Comparison of ENCODE assay signal across 1 cellular context in the genomic region with DNA sequence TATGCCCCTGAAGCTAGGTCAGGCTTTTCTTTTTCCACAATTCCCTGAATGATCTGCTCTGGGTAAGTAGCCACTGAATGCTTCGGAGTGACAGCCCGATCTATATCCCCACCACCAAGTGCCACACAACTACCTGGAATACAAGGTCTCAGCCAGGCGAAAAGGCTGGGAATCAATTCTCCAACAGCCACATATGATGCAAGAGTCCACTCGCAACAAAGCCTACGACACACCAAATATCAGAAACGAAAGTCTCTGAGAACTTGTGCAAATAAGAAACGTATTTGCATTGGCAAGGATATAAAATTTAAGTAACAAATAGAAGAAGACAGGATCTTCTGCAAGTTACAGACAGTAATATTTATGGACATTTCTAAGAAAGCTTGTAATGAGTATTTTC.
TF ChIP-seq lines count a peak whose summit lies in the region.

No MANE protein-coding gene starts in this region.

TF ChIP-seq in GM23338, 12 proteins besides CTCF, POLR2A, EP300 and RAD21 (continued from another document):
- TF ChIP-seq, protein P1, sequence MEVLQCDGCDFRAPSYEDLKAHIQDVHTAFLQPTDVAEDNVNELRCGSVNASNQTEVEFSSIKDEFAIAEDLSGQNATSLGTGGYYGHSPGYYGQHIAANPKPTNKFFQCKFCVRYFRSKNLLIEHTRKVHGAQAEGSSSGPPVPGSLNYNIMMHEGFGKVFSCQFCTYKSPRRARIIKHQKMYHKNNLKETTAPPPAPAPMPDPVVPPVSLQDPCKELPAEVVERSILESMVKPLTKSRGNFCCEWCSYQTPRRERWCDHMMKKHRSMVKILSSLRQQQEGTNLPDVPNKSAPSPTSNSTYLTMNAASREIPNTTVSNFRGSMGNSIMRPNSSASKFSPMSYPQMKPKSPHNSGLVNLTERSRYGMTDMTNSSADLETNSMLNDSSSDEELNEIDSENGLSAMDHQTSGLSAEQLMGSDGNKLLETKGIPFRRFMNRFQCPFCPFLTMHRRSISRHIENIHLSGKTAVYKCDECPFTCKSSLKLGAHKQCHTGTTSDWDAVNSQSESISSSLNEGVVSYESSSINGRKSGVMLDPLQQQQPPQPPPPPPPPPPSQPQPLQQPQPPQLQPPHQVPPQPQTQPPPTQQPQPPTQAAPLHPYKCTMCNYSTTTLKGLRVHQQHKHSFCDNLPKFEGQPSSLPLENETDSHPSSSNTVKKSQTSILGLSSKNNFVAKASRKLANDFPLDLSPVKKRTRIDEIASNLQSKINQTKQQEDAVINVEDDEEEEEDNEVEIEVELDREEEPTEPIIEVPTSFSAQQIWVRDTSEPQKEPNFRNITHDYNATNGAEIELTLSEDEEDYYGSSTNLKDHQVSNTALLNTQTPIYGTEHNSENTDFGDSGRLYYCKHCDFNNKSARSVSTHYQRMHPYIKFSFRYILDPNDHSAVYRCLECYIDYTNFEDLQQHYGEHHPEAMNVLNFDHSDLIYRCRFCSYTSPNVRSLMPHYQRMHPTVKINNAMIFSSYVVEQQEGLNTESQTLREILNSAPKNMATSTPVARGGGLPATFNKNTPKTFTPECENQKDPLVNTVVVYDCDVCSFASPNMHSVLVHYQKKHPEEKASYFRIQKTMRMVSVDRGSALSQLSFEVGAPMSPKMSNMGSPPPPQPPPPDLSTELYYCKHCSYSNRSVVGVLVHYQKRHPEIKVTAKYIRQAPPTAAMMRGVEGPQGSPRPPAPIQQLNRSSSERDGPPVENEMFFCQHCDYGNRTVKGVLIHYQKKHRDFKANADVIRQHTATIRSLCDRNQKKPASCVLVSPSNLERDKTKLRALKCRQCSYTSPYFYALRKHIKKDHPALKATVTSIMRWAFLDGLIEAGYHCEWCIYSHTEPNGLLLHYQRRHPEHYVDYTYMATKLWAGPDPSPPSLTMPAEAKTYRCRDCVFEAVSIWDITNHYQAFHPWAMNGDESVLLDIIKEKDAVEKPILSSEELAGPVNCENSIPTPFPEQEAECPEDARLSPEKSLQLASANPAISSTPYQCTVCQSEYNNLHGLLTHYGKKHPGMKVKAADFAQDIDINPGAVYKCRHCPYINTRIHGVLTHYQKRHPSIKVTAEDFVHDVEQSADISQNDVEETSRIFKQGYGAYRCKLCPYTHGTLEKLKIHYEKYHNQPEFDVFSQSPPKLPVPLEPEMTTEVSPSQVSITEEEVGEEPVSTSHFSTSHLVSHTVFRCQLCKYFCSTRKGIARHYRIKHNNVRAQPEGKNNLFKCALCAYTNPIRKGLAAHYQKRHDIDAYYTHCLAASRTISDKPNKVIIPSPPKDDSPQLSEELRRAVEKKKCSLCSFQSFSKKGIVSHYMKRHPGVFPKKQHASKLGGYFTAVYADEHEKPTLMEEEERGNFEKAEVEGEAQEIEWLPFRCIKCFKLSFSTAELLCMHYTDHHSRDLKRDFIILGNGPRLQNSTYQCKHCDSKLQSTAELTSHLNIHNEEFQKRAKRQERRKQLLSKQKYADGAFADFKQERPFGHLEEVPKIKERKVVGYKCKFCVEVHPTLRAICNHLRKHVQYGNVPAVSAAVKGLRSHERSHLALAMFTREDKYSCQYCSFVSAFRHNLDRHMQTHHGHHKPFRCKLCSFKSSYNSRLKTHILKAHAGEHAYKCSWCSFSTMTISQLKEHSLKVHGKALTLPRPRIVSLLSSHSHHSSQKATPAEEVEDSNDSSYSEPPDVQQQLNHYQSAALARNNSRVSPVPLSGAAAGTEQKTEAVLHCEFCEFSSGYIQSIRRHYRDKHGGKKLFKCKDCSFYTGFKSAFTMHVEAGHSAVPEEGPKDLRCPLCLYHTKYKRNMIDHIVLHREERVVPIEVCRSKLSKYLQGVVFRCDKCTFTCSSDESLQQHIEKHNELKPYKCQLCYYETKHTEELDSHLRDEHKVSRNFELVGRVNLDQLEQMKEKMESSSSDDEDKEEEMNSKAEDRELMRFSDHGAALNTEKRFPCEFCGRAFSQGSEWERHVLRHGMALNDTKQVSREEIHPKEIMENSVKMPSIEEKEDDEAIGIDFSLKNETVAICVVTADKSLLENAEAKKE (CRISPR knock-in tag; IDR thresholded peaks at IDR 0.05) = no peak
- no peak for TF ChIP-seq JUNB (IDR thresholded peaks at IDR 0.05; ENCODE audit: unreplicated experiment)
